In the genomic region with DNA sequence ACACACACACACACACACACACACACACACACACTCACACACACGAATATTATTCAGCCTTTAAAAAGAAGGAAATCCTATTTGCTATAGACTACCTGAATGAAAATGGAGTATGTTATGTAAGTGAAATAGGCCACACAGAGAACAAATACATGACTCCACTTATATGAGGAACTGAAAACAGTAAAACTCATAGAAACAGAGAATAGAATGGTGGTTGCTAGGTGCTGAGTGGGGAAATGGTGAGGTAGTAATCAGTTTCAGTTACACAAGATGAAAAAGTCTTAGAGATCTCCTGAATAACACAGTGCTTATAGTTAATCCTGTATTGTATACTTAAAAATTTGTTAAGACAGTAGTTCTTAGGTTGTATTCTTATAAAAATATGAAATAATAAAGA, we compare ENCODE assay signal across 19 cellular contexts. TPM values are rescaled to one million over a fixed set of nuclear protein-coding genes. Genes with fewer than 3 reads are reported as not detected.
"Had no signal": no experiment of that assay in that cellular context is flagged by ENCODE, and none has a peak within 500 bp of the region (broad histone marks: within the 10 kb centered on the region; RNA-seq: fewer than 3 reads in every experiment).

No MANE protein-coding gene starts in this region.

- H3K27me3 Mint-ChIP-seq: activated CD8-positive, alpha-beta memory T cell treated with anti-CD3 and anti-CD28 coated beads, Interleukin-2, amount 10 ng/mL, durations not matched to agents 7 days and 5 days; activated naive CD4-positive, alpha-beta T cell treated with anti-CD3 and anti-CD28 coated beads, Interleukin-2, amount 50 U/mL, for 24 hours; naive thymus-derived CD8-positive, alpha-beta T cell; stimulated activated naive CD8-positive, alpha-beta T cell treated with anti-CD3 and anti-CD28 coated beads, Interleukin-15, amount 100 ng/mL, for 72 hours had no signal

- H3K27me3 ChIP-seq: pancreas, testis had no signal

- DNase-seq: activated CD4-positive, alpha-beta T cell treated with anti-CD3 and anti-CD28 coated beads for 1 hour; activated CD4-positive, alpha-beta T cell treated with anti-CD3 and anti-CD28 coated beads, Interleukin-2, amount 50 U/mL, for 4 hours; activated CD8-positive, alpha-beta memory T cell treated with anti-CD3 and anti-CD28 coated beads, Interleukin-2, amount 10 ng/mL, durations not matched to agents 7 days and 5 days; activated effector memory CD4-positive, alpha-beta T cell treated with anti-CD3 and anti-CD28 coated beads, Interleukin-2, amount 50 U/mL, for 16 hours; activated T-cell treated with anti-CD3 and anti-CD28 coated beads, Interleukin-2, amount 50 U/mL, for 4 hours; amniotic stem cell; islet precursor cell; mammary epithelial cell; mucosa of descending colon; naive thymus-derived CD8-positive, alpha-beta T cell; pancreas; stimulated activated naive CD8-positive, alpha-beta T cell treated with anti-CD3 and anti-CD28 coated beads, Interleukin-15, amount 100 ng/mL, for 72 hours; T-helper 9 cell; testis had no signal

- H3K4me1 ChIP-seq: pancreas, testis had no signal

- H3K4me3 ChIP-seq: mucosa of descending colon, pancreas, testis had no signal

- H3K9me3 ChIP-seq: testis had no signal

- H3K27ac Mint-ChIP-seq: activated CD8-positive, alpha-beta memory T cell treated with anti-CD3 and anti-CD28 coated beads, Interleukin-2, amount 10 ng/mL, durations not matched to agents 7 days and 5 days; activated naive CD4-positive, alpha-beta T cell treated with anti-CD3 and anti-CD28 coated beads, Interleukin-2, amount 50 U/mL, for 24 hours; naive thymus-derived CD8-positive, alpha-beta T cell; stimulated activated naive CD8-positive, alpha-beta T cell treated with anti-CD3 and anti-CD28 coated beads, Interleukin-15, amount 100 ng/mL, for 72 hours had no signal

- H3K4me3 Mint-ChIP-seq: activated CD8-positive, alpha-beta memory T cell treated with anti-CD3 and anti-CD28 coated beads, Interleukin-2, amount 10 ng/mL, durations not matched to agents 7 days and 5 days; activated naive CD4-positive, alpha-beta T cell treated with anti-CD3 and anti-CD28 coated beads, Interleukin-2, amount 50 U/mL, for 24 hours; activated T-cell treated with anti-CD3 and anti-CD28 coated beads, Interleukin-2, amount 50 U/mL, for 4 hours; naive thymus-derived CD8-positive, alpha-beta T cell; stimulated activated naive CD8-positive, alpha-beta T cell treated with anti-CD3 and anti-CD28 coated beads, Interleukin-15, amount 100 ng/mL, for 72 hours had no signal

- H3K27ac ChIP-seq: pancreas, testis had no signal

- ATAC-seq: activated CD8-positive, alpha-beta memory T cell treated with anti-CD3 and anti-CD28 coated beads, Interleukin-2, amount 10 ng/mL, durations not matched to agents 7 days and 5 days; activated T-cell treated with anti-CD3 and anti-CD28 coated beads, Interleukin-2, amount 50 U/mL, for 4 hours; esophagus mucosa; mucosa of descending colon; naive thymus-derived CD8-positive, alpha-beta T cell; pancreas; sciatic nerve; stimulated activated naive CD8-positive, alpha-beta T cell treated with anti-CD3 and anti-CD28 coated beads, Interleukin-15, amount 100 ng/mL, for 72 hours had no signal

- H3K4me1 Mint-ChIP-seq: activated CD8-positive, alpha-beta memory T cell treated with anti-CD3 and anti-CD28 coated beads, Interleukin-2, amount 10 ng/mL, durations not matched to agents 7 days and 5 days; activated naive CD4-positive, alpha-beta T cell treated with anti-CD3 and anti-CD28 coated beads, Interleukin-2, amount 50 U/mL, for 24 hours; naive thymus-derived CD8-positive, alpha-beta T cell; stimulated activated naive CD8-positive, alpha-beta T cell treated with anti-CD3 and anti-CD28 coated beads, Interleukin-15, amount 100 ng/mL, for 72 hours had no signal

RNA-seq across cellular contexts. Expression of gene VN1R2, which starts 11.6 kb away (rescaled TPM):
- total RNA-seq: activated CD8-positive, alpha-beta memory T cell treated with anti-CD3 and anti-CD28 coated beads, Interleukin-2, amount 10 ng/mL, durations not matched to agents 7 days and 5 days; activated T-cell treated with anti-CD3 and anti-CD28 coated beads, Interleukin-2, amount 50 U/mL, for 4 hours; cardiac septum; esophagus mucosa; mammary epithelial cell; mucosa of descending colon; pancreas; sciatic nerve; ureter had no signal
- polyA plus RNA-seq: mammary epithelial cell; naive thymus-derived CD8-positive, alpha-beta T cell; pancreas had no signal

RNA-seq across cellular contexts. Expression of gene VN1R4, which starts 21.0 kb away (rescaled TPM):
- total RNA-seq: activated CD8-positive, alpha-beta memory T cell treated with anti-CD3 and anti-CD28 coated beads, Interleukin-2, amount 10 ng/mL, durations not matched to agents 7 days and 5 days; activated T-cell treated with anti-CD3 and anti-CD28 coated beads, Interleukin-2, amount 50 U/mL, for 4 hours; cardiac septum; esophagus mucosa; mammary epithelial cell; mucosa of descending colon; naive thymus-derived CD8-positive, alpha-beta T cell; pancreas; sciatic nerve; ureter had no signal
- polyA plus RNA-seq: mammary epithelial cell; naive thymus-derived CD8-positive, alpha-beta T cell; pancreas had no signal
